In the genomic region with DNA sequence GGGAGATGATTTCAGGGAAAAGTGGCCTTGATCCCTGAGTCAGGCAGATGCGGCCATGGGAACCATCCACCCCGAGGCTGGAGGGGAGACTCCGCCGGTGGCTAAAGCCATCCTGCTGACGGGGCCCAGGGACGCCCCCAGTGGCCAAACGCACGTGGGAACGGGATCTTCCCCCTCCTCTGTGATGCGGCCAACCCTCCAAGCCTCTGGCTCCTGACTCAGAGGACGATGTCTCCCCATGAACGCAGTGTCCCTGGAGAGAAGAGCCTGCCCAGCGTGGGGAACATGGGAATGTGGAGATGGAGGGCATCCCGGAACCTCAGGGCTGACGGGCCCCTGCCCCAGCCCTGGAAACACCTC, we compare ENCODE assay signal across 2 cellular contexts.
TF ChIP-seq lines count a peak whose summit lies in the region.

No MANE protein-coding gene starts in this region.

TF ChIP-seq in A549, 52 proteins besides CTCF, POLR2A, EP300 and RAD21:
- TF ChIP-seq POLR2AphosphoS2 (conservative IDR thresholded peaks at IDR 0.05; ENCODE audit: low read length) (peak; percentile 59; the same call in 1 of the 2 replicates), EHF (CRISPR knock-in tag; IDR thresholded peaks at IDR 0.05) (no peak)
- TF ChIP-seq, protein P1, sequence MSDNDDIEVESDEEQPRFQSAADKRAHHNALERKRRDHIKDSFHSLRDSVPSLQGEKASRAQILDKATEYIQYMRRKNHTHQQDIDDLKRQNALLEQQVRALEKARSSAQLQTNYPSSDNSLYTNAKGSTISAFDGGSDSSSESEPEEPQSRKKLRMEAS (IDR thresholded peaks at IDR 0.05): 0 out of 2 replicates have a peak, but pooled peaks have one; percentile 46

TF ChIP-seq in K562, 482 proteins besides CTCF, POLR2A, EP300 and RAD21:
- TF ChIP-seq HMGN3 (IDR thresholded peaks at IDR 0.05; ENCODE audit: borderline replicate concordance, extremely low read depth, insufficient read length, low read depth, low read length): peak; percentile 13
- TF ChIP-seq ZNF764 (CRISPR knock-in tag; IDR thresholded peaks at IDR 0.05; ENCODE audit: low read depth): no peak
- TF ChIP-seq RBM22 (IDR thresholded peaks at IDR 0.05; ENCODE audit: low read depth, low read length, poor library complexity, severe bottlenecking): peak; percentile 63
- peak; percentile 50 for TF ChIP-seq POLR2G (IDR thresholded peaks at IDR 0.05; ENCODE audit: low read depth, low read length)
